ENCODE assay signal across 4 cellular contexts in genomic region chr4:79340568-79340967, GRCh38. TPM values are rescaled to one million over a fixed set of nuclear protein-coding genes. Genes with fewer than 3 reads are reported as not detected.
"Had no signal": no experiment of that assay in that cellular context is flagged by ENCODE, and none has a peak within 500 bp of the region (broad histone marks: within the 10 kb centered on the region; RNA-seq: fewer than 3 reads in every experiment).

No MANE protein-coding gene starts in this region.

- H3K4me3 ChIP-seq: GM12878 had no signal

- DNase-seq: GDM1, GF-D8 had no signal

- ATAC-seq: GM12878 had no signal

RNA-seq across cellular contexts. Expression of gene NAA11, which starts 14.7 kb away (rescaled TPM):
- total RNA-seq: G401, GM12878 had no signal
